ENCODE assay signal across 1 cellular context in the genomic region with DNA sequence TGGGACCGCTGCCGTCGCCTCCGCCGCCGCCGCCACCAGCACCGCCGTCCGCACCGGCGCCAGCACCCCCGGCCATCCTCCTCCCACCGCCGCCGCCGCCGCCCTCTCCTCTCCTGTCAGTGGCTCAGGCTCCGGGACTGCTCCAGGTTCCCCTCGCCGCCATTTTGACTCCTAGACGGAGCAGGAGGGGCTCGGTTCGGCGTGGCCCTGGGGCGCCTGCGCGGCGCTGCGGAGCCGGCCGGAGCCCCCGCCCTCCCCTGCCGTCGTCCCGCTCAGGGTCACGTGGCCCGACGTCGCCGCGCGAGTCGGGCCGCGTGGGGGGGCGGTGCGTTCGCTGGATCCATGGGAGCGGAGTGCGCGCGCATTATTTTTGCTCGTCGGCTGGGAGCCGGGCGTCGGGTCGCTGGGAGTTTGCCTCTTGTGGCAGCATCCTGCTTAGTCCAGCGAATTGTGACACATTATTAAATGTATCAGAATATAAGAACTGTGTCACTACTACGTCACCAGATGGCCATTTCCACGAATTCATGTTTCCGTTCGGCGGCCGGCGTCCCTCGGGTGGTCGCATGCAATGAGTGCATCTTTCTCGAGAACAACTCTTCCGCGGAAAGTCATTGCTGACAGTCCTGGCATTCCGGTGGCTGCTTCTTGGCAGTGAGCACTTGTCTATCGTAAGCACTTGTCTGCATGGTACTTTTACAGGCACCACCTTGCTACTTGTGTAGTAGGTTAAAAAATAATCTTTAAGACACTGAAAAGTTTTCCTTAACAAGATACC.
A peak's percentile ranks its signal among the peaks of the same experiment; 100 is the strongest.
TF ChIP-seq lines count a peak whose summit lies in the region.

A gene with protein sequence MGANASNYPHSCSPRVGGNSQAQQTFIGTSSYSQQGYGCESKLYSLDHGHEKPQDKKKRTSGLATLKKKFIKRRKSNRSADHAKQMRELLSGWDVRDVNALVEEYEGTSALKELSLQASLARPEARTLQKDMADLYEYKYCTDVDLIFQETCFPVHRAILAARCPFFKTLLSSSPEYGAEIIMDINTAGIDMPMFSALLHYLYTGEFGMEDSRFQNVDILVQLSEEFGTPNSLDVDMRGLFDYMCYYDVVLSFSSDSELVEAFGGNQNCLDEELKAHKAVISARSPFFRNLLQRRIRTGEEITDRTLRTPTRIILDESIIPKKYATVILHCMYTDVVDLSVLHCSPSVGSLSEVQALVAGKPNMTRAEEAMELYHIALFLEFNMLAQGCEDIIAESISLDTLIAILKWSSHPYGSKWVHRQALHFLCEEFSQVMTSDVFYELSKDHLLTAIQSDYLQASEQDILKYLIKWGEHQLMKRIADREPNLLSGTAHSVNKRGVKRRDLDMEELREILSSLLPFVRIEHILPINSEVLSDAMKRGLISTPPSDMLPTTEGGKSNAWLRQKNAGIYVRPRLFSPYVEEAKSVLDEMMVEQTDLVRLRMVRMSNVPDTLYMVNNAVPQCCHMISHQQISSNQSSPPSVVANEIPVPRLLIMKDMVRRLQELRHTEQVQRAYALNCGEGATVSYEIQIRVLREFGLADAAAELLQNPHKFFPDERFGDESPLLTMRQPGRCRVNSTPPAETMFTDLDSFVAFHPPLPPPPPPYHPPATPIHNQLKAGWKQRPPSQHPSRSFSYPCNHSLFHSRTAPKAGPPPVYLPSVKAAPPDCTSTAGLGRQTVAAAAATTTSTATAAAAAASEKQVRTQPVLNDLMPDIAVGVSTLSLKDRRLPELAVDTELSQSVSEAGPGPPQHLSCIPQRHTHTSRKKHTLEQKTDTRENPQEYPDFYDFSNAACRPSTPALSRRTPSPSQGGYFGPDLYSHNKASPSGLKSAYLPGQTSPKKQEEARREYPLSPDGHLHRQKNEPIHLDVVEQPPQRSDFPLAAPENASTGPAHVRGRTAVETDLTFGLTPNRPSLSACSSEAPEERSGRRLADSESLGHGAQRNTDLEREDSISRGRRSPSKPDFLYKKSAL (minus strand): TSS at position 184 of the 778 bp plus-strand sequence. CDS start 36,985 bp downstream, outside the sequence.

TF ChIP-seq in HepG2, 621 proteins besides CTCF, POLR2A, EP300 and RAD21 (continued from another document and continues in another):
- TF ChIP-seq, protein P1, sequence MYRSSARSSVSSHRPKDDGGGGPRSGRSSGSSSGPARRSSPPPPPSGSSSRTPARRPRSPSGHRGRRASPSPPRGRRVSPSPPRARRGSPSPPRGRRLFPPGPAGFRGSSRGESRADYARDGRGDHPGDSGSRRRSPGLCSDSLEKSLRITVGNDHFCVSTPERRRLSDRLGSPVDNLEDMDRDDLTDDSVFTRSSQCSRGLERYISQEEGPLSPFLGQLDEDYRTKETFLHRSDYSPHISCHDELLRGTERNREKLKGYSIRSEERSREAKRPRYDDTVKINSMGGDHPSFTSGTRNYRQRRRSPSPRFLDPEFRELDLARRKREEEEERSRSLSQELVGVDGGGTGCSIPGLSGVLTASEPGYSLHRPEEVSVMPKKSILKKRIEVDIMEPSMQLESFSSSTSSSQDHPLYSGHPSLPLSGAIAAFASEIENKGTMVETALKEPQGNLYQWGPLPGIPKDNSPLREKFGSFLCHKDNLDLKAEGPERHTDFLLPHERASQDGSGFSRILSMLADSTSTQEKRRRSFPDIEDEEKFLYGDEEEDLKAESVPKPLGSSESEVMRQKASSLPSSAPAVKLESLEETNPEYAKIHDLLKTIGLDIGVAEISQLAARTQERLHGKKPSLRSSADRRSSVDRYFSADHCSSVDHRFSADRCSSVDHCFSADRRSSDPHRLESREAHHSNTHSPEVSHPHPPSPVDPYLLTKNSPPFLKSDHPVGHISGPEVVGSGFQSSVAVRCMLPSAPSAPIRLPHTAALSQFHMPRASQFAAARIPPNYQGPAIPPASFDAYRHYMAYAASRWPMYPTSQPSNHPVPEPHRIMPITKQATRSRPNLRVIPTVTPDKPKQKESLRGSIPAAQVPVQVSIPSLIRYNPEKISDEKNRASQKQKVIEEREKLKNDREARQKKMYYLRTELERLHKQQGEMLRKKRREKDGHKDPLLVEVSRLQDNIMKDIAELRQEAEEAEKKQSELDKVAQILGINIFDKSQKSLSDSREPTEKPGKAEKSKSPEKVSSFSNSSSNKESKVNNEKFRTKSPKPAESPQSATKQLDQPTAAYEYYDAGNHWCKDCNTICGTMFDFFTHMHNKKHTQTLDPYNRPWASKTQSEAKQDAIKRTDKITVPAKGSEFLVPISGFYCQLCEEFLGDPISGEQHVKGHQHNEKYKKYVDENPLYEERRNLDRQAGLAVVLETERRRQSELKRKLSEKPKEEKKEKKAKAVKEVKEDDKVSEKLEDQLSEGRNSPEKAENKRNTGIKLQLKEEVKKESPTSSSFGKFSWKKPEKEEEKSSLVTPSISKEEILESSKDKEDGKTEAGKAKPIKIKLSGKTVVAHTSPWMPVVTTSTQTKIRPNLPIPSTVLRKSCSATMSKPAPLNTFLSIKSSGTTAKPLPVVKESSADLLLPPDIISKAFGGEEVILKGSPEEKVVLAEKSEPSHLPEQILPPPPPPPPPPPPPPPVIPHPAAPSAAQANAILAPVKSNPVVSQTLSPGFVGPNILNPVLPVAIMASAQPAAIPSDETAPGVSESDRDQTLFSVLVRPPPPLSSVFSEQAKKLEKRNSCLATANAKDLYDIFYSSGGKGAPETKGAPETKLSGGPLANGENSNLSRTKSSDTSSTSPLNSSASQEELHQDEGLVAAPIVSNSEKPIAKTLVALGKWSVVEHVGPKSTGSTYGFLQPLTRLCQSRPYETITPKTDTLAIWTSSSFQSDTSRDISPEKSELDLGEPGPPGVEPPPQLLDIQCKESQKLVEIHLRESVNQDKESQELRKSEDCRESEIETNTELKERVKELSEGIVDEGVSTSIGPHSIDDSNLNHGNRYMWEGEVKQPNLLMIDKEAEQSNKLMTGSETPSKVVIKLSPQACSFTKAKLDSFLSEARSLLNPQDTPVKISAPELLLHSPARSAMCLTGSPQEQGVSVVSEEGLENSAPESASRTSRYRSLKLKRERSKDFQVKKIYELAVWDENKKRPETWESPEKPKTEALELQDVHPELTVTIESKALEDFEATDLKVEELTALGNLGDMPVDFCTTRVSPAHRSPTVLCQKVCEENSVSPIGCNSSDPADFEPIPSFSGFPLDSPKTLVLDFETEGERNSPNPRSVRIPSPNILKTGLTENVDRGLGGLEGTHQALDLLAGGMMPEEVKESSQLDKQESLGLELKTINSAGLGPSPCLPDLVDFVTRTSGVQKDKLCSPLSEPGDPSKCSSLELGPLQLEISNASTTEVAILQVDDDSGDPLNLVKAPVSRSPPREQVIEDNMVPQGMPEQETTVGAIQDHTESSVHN (CRISPR knock-in tag; IDR thresholded peaks at IDR 0.05), result no peak
- TF ChIP-seq, protein P2, sequence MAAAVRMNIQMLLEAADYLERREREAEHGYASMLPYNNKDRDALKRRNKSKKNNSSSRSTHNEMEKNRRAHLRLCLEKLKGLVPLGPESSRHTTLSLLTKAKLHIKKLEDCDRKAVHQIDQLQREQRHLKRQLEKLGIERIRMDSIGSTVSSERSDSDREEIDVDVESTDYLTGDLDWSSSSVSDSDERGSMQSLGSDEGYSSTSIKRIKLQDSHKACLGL (CRISPR knock-in tag; IDR thresholded peaks at IDR 0.05), result peak; percentile 61; the same call in 1 of the 2 replicates
- TF ChIP-seq SOX6 (IDR thresholded peaks at IDR 0.05) (no peak), SOX6 (CRISPR knock-in tag; IDR thresholded peaks at IDR 0.05) (peak; percentile 46; the same call in 1 of the 2 replicates), MIER2 (CRISPR knock-in tag; IDR thresholded peaks at IDR 0.05) (no peak), JUND (CRISPR knock-in tag; IDR thresholded peaks at IDR 0.05) (no peak), TFDP2 (CRISPR knock-in tag; IDR thresholded peaks at IDR 0.05) (peak; percentile 82), ZBED4 (CRISPR knock-in tag; IDR thresholded peaks at IDR 0.05; ENCODE audit: borderline replicate concordance) (no peak; the same call in 1 of the 2 replicates), SNAPC2 (CRISPR knock-in tag; IDR thresholded peaks at IDR 0.05) (0 out of 2 replicates have a peak, but pooled peaks have one; percentile 13), ZBTB4 (CRISPR knock-in tag; IDR thresholded peaks at IDR 0.05; ENCODE audit: borderline replicate concordance) (peak; percentile 44; the same call in 1 of the 2 replicates), ZNF552 (CRISPR knock-in tag; IDR thresholded peaks at IDR 0.05; ENCODE audit: borderline replicate concordance) (peak; percentile 18; the same call in 1 of the 2 replicates), EEA1 (CRISPR knock-in tag; IDR thresholded peaks at IDR 0.05; ENCODE audit: borderline replicate concordance) (no peak; the same call in 1 of the 2 replicates), SAP130 (CRISPR knock-in tag; IDR thresholded peaks at IDR 0.05; ENCODE audit: low read depth) (peak; percentile 70), NFE2L2 (IDR thresholded peaks at IDR 0.05; ENCODE audit: low read length) (no peak), SETDB1 (CRISPR knock-in tag; IDR thresholded peaks at IDR 0.05; ENCODE audit: borderline replicate concordance) (no peak), ZNF256 (CRISPR knock-in tag; conservative IDR thresholded peaks at IDR 0.05) (0 out of 2 replicates have a peak, but pooled peaks have one; percentile 43), FLYWCH1 (CRISPR knock-in tag; IDR thresholded peaks at IDR 0.05) (no peak), SUZ12 (IDR thresholded peaks at IDR 0.05; ENCODE audit: low read depth, low read length) (no peak), ZNF569 (CRISPR knock-in tag; IDR thresholded peaks at IDR 0.05; ENCODE audit: borderline replicate concordance) (no peak), HNRNPLL (IDR thresholded peaks at IDR 0.05; ENCODE audit: low read depth, low read length, poor library complexity, severe bottlenecking) (peak; percentile 52), SSRP1 (CRISPR knock-in tag; IDR thresholded peaks at IDR 0.05) (no peak), CBX5 (CRISPR knock-in tag; IDR thresholded peaks at IDR 0.05; ENCODE audit: borderline replicate concordance) (no peak)
- TF ChIP-seq, protein P3, sequence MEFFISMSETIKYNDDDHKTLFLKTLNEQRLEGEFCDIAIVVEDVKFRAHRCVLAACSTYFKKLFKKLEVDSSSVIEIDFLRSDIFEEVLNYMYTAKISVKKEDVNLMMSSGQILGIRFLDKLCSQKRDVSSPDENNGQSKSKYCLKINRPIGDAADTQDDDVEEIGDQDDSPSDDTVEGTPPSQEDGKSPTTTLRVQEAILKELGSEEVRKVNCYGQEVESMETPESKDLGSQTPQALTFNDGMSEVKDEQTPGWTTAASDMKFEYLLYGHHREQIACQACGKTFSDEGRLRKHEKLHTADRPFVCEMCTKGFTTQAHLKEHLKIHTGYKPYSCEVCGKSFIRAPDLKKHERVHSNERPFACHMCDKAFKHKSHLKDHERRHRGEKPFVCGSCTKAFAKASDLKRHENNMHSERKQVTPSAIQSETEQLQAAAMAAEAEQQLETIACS (CRISPR knock-in tag; IDR thresholded peaks at IDR 0.05), result peak; percentile 61; the same call in 1 of the 2 replicates
